In genomic region chr17:2637422-2637821, GRCh38 we compare ENCODE assay signal across 15 cellular contexts. TPM values are rescaled to one million over a fixed set of nuclear protein-coding genes. Genes with fewer than 3 reads are reported as not detected.
DNase-seq lines count a peak whose midpoint lies in the region; ATAC-seq and TF ChIP-seq lines count a peak whose summit lies in the region.
"Had no signal": no experiment of that assay in that cellular context is flagged by ENCODE, and none has a peak within 500 bp of the region (broad histone marks: within the 10 kb centered on the region; RNA-seq: fewer than 3 reads in every experiment).

No MANE protein-coding gene starts in this region.

- POLR2A ChIA-PET in CD4-positive, alpha-beta T cell (lab: Charles Lee): no interaction called here

- peaks cover 20% of the 10 kb centered on the region for H3K36me3 ChIP-seq in GM23338 (ENCODE audit: insufficient read depth)

- H4K20me1 ChIP-seq in GM23338 (replicated peaks; ENCODE audit: insufficient read depth): peaks cover 46% of the 10 kb centered on the region

- H3K27me3 ChIP-seq in CD4-positive, alpha-beta T cell (ENCODE audit: control insufficient read depth, insufficient read depth, low read length): no peaks in the 10 kb centered on the region
- H3K27me3 ChIP-seq in GM23338 (ENCODE audit: insufficient read depth): no peaks in the 10 kb centered on the region

- peaks cover 90% of the 10 kb centered on the region for H3K79me2 ChIP-seq in GM23338 (replicated peaks; ENCODE audit: insufficient read depth)

- no peaks in the 10 kb centered on the region for H3K9me3 Mint-ChIP-seq in CD4-positive, alpha-beta T cell
- H3K9me3 Mint-ChIP-seq in GM23338 (no peaks in the 10 kb centered on the region), endothelial cell (ENCODE audit: unreplicated experiment) (no peaks in the 10 kb centered on the region), progenitor cell of endocrine pancreas (ENCODE audit: low read depth) (no peaks in the 10 kb centered on the region)

- no peak for TF ChIP-seq CTCF in CD4-positive, alpha-beta T cell (IDR thresholded peaks at IDR 0.05)
- no peak for TF ChIP-seq CTCF in GM23338 (conservative IDR thresholded peaks at IDR 0.05; ENCODE audit: low read depth in 2 of 2)
- no peak for TF ChIP-seq CTCF in endothelial cell (IDR thresholded peaks at IDR 0.05; ENCODE audit: unreplicated experiment)
- no peak for TF ChIP-seq CTCF in progenitor cell of endocrine pancreas (IDR thresholded peaks at IDR 0.05; ENCODE audit: unreplicated experiment)

- H3K27ac ChIP-seq in CD4-positive, alpha-beta T cell (ENCODE audit: low read depth, low read length): no peak overlapping the region
- H3K27ac ChIP-seq in GM23338 (ENCODE audit: low read depth): 0 out of 2 replicates have a peak overlapping the region, but pooled peaks have one; percentile 3
- H3K27ac ChIP-seq: KMS-11 had no signal

- H3K27me3 Mint-ChIP-seq in CD4-positive, alpha-beta T cell: no peaks in the 10 kb centered on the region
- peaks cover 2% of the 10 kb centered on the region for H3K27me3 Mint-ChIP-seq in GM23338 (ENCODE audit: insufficient read depth, low read depth, poor library complexity)
- peaks cover 2% of the 10 kb centered on the region for H3K27me3 Mint-ChIP-seq in endothelial cell (ENCODE audit: unreplicated experiment)
- no peaks in the 10 kb centered on the region for H3K27me3 Mint-ChIP-seq in progenitor cell of endocrine pancreas

- no peaks in the 10 kb centered on the region for H3K4me1 ChIP-seq in GM23338 (ENCODE audit: insufficient read depth)

- ATAC-seq in CD4-positive, alpha-beta T cell (ENCODE audit: poor library complexity): no peak
- ATAC-seq in GM23338: no peak

- H3K9me2 ChIP-seq in GM23338 (ENCODE audit: insufficient read depth): no peaks in the 10 kb centered on the region

- intact Hi-C loops in CD4-positive, alpha-beta T cell (cut with DNase I, micrococcal nuclease): loop anchor here in 1 of 2 experiments (5.0 kb wide), 1 partner anchor 40 kb away; no protein-coding TSS in a partner anchor

- H3K4me2 ChIP-seq in GM23338: no peak overlapping the region
- H3K4me2 ChIP-seq: KMS-11 had no signal

- peak overlapping the region; percentile 61 for H3K27ac Mint-ChIP-seq in CD4-positive, alpha-beta T cell
- H3K27ac Mint-ChIP-seq in GM23338 (no peak overlapping the region), endothelial cell (ENCODE audit: unreplicated experiment) (peak overlapping the region; percentile 61), progenitor cell of endocrine pancreas (peak overlapping the region; percentile 45)

- H3K4me3 ChIP-seq in GM23338: no peak overlapping the region

- no peak overlapping the region for H3K4me3 Mint-ChIP-seq in CD4-positive, alpha-beta T cell
- H3K4me3 Mint-ChIP-seq in GM23338 (no peak overlapping the region), endothelial cell (ENCODE audit: unreplicated experiment) (no peak overlapping the region), progenitor cell of endocrine pancreas (ENCODE audit: low read depth) (no peak overlapping the region)

- H3K9me3 ChIP-seq in CD4-positive, alpha-beta T cell (ENCODE audit: control insufficient read depth, low read length): no peaks in the 10 kb centered on the region

- peaks cover 50% of the 10 kb centered on the region for H3K4me1 Mint-ChIP-seq in CD4-positive, alpha-beta T cell (ENCODE audit: low read depth)
- peaks cover 22% of the 10 kb centered on the region for H3K4me1 Mint-ChIP-seq in GM23338
- no peaks in the 10 kb centered on the region for H3K4me1 Mint-ChIP-seq in endothelial cell (ENCODE audit: unreplicated experiment)
- H3K4me1 Mint-ChIP-seq in progenitor cell of endocrine pancreas (ENCODE audit: low read depth): peaks cover 5% of the 10 kb centered on the region

- CTCF ChIA-PET in CD4-positive, alpha-beta T cell (lab: Charles Lee): no interaction called here

- H3K36me3 Mint-ChIP-seq in CD4-positive, alpha-beta T cell (ENCODE audit: low read depth): peaks cover 67% of the 10 kb centered on the region
- H3K36me3 Mint-ChIP-seq in GM23338 (ENCODE audit: low read depth) (peaks cover 25% of the 10 kb centered on the region), endothelial cell (ENCODE audit: low read depth, unreplicated experiment) (peaks cover 8% of the 10 kb centered on the region), progenitor cell of endocrine pancreas (ENCODE audit: insufficient read depth) (peaks cover 15% of the 10 kb centered on the region)

- no peak overlapping the region for H2AFZ ChIP-seq in GM23338

- DNase-seq in CD4-positive, alpha-beta T cell: no peak
- DNase-seq in GM23338 (ENCODE audit: low spot score): no peak
- no peak for DNase-seq in endothelial cell (ENCODE audit: low spot score)
- DNase-seq in progenitor cell of endocrine pancreas (ENCODE audit: low spot score, unreplicated experiment): no peak
- DNase-seq in NCI-H1436 (lab: John Stamatoyannopoulos, UW): no peak
- DNase-seq in epidermal melanocyte (ENCODE audit: insufficient read length, low spot score): no peak
- DNase-seq in SIG-M5 (lab: John Stamatoyannopoulos, UW): no peak
- DNase-seq: DMS79, H7, NCI-H1048, NCI-H146, NCI-H2081, NCI-H748 treated with DMSO at 0.1 percent for 48 hours, RPMI8226 had no signal

- no peaks in the 10 kb centered on the region for H3F3A ChIP-seq in GM23338 (replicated peaks; ENCODE audit: low read depth)

TF ChIP-seq in GM23338, 12 proteins besides CTCF, POLR2A, EP300 and RAD21 (continues in another document):
- no peak for TF ChIP-seq ETS1 (IDR thresholded peaks at IDR 0.05)
- no peak for TF ChIP-seq ZNF331 (CRISPR knock-in tag; IDR thresholded peaks at IDR 0.05; ENCODE audit: low read depth)

RNA-seq across cellular contexts. Expression of gene PAFAH1B1, which starts 44.0 kb away (rescaled TPM):
- 100 to 1,000 TPM; 120 to 123 TPM for total RNA-seq in CD4-positive, alpha-beta T cell
- 68.5 and 69.9 TPM in 2 replicates for total RNA-seq in GM23338 (2014; rRNA removed; shearing (Covaris generic))
- polyA plus RNA-seq in GM23338 (2016; fragmentation: Nextera tagmentation; extraction: Ambion mirVana): 71.7 and 84.4 TPM in 2 replicates
- total RNA-seq in endothelial cell (ENCODE audit: unreplicated experiment) (141 TPM), progenitor cell of endocrine pancreas (138 and 140 TPM in 2 replicates)
